ENCODE assay signal across 32 cellular contexts in genomic region chr1:3226664-3227371, GRCh38.
"Had no signal": no experiment of that assay in that cellular context is flagged by ENCODE, and none has a peak within 500 bp of the region (broad histone marks: within the 10 kb centered on the region; RNA-seq: fewer than 3 reads in every experiment).

No MANE protein-coding gene starts in this region.

- H3K9me3 Mint-ChIP-seq: activated naive CD4-positive, alpha-beta T cell treated with anti-CD3 and anti-CD28 coated beads for 36 hours; activated naive CD8-positive, alpha-beta T cell treated with anti-CD3 and anti-CD28 coated beads for 36 hours; natural killer cell; T-helper 1 cell treated with Interleukin-12 subunit alpha and Interleukin-12 subunit beta and Interleukin-4 antibody, amounts not matched to agents 30 μg/mL and 1 μg/mL, for 36 hours had no signal

- H3K27ac Mint-ChIP-seq: activated naive CD4-positive, alpha-beta T cell treated with anti-CD3 and anti-CD28 coated beads for 36 hours; activated naive CD8-positive, alpha-beta T cell treated with anti-CD3 and anti-CD28 coated beads for 36 hours; natural killer cell; T-helper 1 cell treated with Interleukin-12 subunit alpha and Interleukin-12 subunit beta and Interleukin-4 antibody, amounts not matched to agents 30 μg/mL and 1 μg/mL, for 36 hours had no signal

- H3K27ac ChIP-seq: adrenal gland, body of pancreas, cardiac muscle cell, colonic mucosa, gastroesophageal sphincter, heart left ventricle, left ventricle myocardium inferior, pancreas, psoas muscle, right atrium auricular region, suprapubic skin, WERI-Rb-1 had no signal

- H3K4me1 Mint-ChIP-seq: activated naive CD8-positive, alpha-beta T cell treated with anti-CD3 and anti-CD28 coated beads for 36 hours; natural killer cell had no signal

- H3K27me3 Mint-ChIP-seq: activated naive CD8-positive, alpha-beta T cell treated with anti-CD3 and anti-CD28 coated beads for 36 hours had no signal

- H3K36me3 Mint-ChIP-seq: activated naive CD8-positive, alpha-beta T cell treated with anti-CD3 and anti-CD28 coated beads for 36 hours; natural killer cell had no signal

- H3K4me1 ChIP-seq: adrenal gland, psoas muscle, right atrium auricular region, suprapubic skin had no signal

- H3K4me2 ChIP-seq: smooth muscle cell had no signal

- H3K36me3 ChIP-seq: adrenal gland, cardiac muscle cell, colonic mucosa, gastroesophageal sphincter, heart left ventricle, left ventricle myocardium inferior, pancreas, right atrium auricular region, suprapubic skin, tibial artery, WERI-Rb-1 had no signal

- H3K4me3 Mint-ChIP-seq: activated naive CD4-positive, alpha-beta T cell treated with anti-CD3 and anti-CD28 coated beads for 36 hours; activated naive CD8-positive, alpha-beta T cell treated with anti-CD3 and anti-CD28 coated beads for 36 hours; natural killer cell; T-helper 1 cell treated with Interleukin-12 subunit alpha and Interleukin-12 subunit beta and Interleukin-4 antibody, amounts not matched to agents 30 μg/mL and 1 μg/mL, for 36 hours had no signal

- H3K4me3 ChIP-seq: adrenal gland, body of pancreas, cardiac muscle cell, colonic mucosa, gastroesophageal sphincter, heart left ventricle, left ventricle myocardium inferior, lung, pancreas, psoas muscle, right atrium auricular region, smooth muscle cell, suprapubic skin, tibial artery had no signal

- H3K27me3 ChIP-seq: body of pancreas, cardiac muscle cell, colonic mucosa, pancreas, right atrium auricular region, tibial artery had no signal

- DNase-seq: activated CD4-positive, alpha-beta T cell treated with anti-CD3 and anti-CD28 coated beads for 48 hours; activated CD4-positive, alpha-beta T cell treated with anti-CD3 and anti-CD28 coated beads, Interleukin-2, amount 50 U/mL, for 48 hours; activated CD8-positive, alpha-beta memory T cell treated with anti-CD3 and anti-CD28 coated beads for 24 hours; activated effector memory CD4-positive, alpha-beta T cell treated with anti-CD3 and anti-CD28 coated beads, Interleukin-2, amount 50 U/mL, for 16 hours; activated naive CD4-positive, alpha-beta T cell treated with anti-CD3 and anti-CD28 coated beads for 36 hours; activated naive CD8-positive, alpha-beta T cell treated with anti-CD3 and anti-CD28 coated beads for 36 hours; adrenal gland; aorta; body of pancreas; cerebellar nuclear complex; colonic mucosa; effector CD8-positive, alpha-beta T cell; erythroblast; heart left ventricle; left ventricle myocardium inferior; mesendoderm; natural killer cell; pancreas; psoas muscle; stimulated activated CD4-positive, alpha-beta T cell treated with anti-CD3 and anti-CD28 coated beads, Interleukin-15, amount 100 ng/mL, for 24 hours; stimulated activated naive CD4-positive, alpha-beta T cell; SW 1271; T-helper 9 cell; tibial artery; WERI-Rb-1 had no signal

- H3K9me3 ChIP-seq: adrenal gland, body of pancreas, colonic mucosa, gastroesophageal sphincter, heart left ventricle, left ventricle myocardium inferior, pancreas, psoas muscle, right atrium auricular region, suprapubic skin, tibial artery had no signal
